Comparison of ENCODE assay signal across 16 cellular contexts in genomic region chr1:12515234-12515633, GRCh38.
A peak's percentile ranks its signal among the peaks of the same experiment; 100 is the strongest.
DNase-seq lines count a peak whose midpoint lies in the region; ATAC-seq and TF ChIP-seq lines count a peak whose summit lies in the region.
"Had no signal": no experiment of that assay in that cellular context is flagged by ENCODE, and none has a peak within 500 bp of the region (broad histone marks: within the 10 kb centered on the region; RNA-seq: fewer than 3 reads in every experiment).

No MANE protein-coding gene starts in this region.

- peaks cover 0 to 46% (median 34%) of the 10 kb centered on the region in 4 donors for H3K4me1 ChIP-seq in sigmoid colon
- H3K4me1 ChIP-seq: HAP-1 had no signal

- no peak overlapping the region for H3K4me3 Mint-ChIP-seq in activated naive CD4-positive, alpha-beta T cell treated with anti-CD3 and anti-CD28 coated beads, Interleukin-2, amount 50 U/mL, for 24 hours
- H3K4me3 Mint-ChIP-seq in WTC11, result no peak overlapping the region
- H3K4me3 Mint-ChIP-seq in activated naive CD8-positive, alpha-beta T cell treated with anti-CD3 and anti-CD28 coated beads for 36 hours, result no peak overlapping the region

- no peak for DNase-seq in activated naive CD4-positive, alpha-beta T cell treated with Interleukin-2 at 50 U/mL for 16 hours
- DNase-seq in WTC11 (ENCODE audit: low spot score) (no peak), sigmoid colon (peak; percentile 8), activated T-cell treated with anti-CD3 and anti-CD28 coated beads for 4 hours (no peak)
- no peak for DNase-seq in activated naive CD8-positive, alpha-beta T cell treated with anti-CD3 and anti-CD28 coated beads for 36 hours
- no peak for DNase-seq in activated T-cell treated with anti-CD3 and anti-CD28 coated beads, Interleukin-2, amount 50 U/mL, for 1 hour
- DNase-seq: C1 segment of cervical spinal cord; Calu3; CD4-positive, alpha-beta memory T cell; COR-L47; DMS53; DMS79 treated with DMSO at 0.1 percent for 48 hours; GF-D8; GOT3 had no signal

- CTCF ChIA-PET in WTC11 (lab: Charles Lee), result no interaction called here

- H3K27ac ChIP-seq in sigmoid colon, result no peak overlapping the region

- no peaks in the 10 kb centered on the region for H3K27me3 Mint-ChIP-seq in activated naive CD4-positive, alpha-beta T cell treated with anti-CD3 and anti-CD28 coated beads, Interleukin-2, amount 50 U/mL, for 24 hours
- H3K27me3 Mint-ChIP-seq in WTC11 (ENCODE audit: low read depth), result 0 out of 2 replicates have a peak, but pooled peaks cover 4% of the 10 kb centered on the region
- no peaks in the 10 kb centered on the region for H3K27me3 Mint-ChIP-seq in activated naive CD8-positive, alpha-beta T cell treated with anti-CD3 and anti-CD28 coated beads for 36 hours
- H3K27me3 Mint-ChIP-seq: CD4-positive, alpha-beta memory T cell had no signal

- no peak for TF ChIP-seq CTCF in WTC11 (IDR thresholded peaks at IDR 0.05)
- TF ChIP-seq CTCF in sigmoid colon (IDR thresholded peaks at IDR 0.05), result no peak

- no peaks in the 10 kb centered on the region for H3K27me3 ChIP-seq in sigmoid colon

- ATAC-seq in WTC11, result no peak

- WGBS in sigmoid colon, 2 donors, result 93 to 97% methylated on average over 5 of the region's 5 CpGs

- intact Hi-C loops in sigmoid colon (cut with DNase I), result no loop called here

- H3K36me3 Mint-ChIP-seq in activated naive CD4-positive, alpha-beta T cell treated with anti-CD3 and anti-CD28 coated beads, Interleukin-2, amount 50 U/mL, for 24 hours, result peaks cover 11% of the 10 kb centered on the region
- H3K36me3 Mint-ChIP-seq in WTC11, result no peaks in the 10 kb centered on the region
- peaks cover 58% of the 10 kb centered on the region for H3K36me3 Mint-ChIP-seq in activated naive CD8-positive, alpha-beta T cell treated with anti-CD3 and anti-CD28 coated beads for 36 hours

- no peaks in the 10 kb centered on the region for H3K36me3 ChIP-seq in sigmoid colon
- H3K36me3 ChIP-seq: HAP-1 had no signal

- TF ChIP-seq EP300 in sigmoid colon (IDR thresholded peaks at IDR 0.05), result no peak

- no peak overlapping the region for H3K4me3 ChIP-seq in sigmoid colon
- H3K4me3 ChIP-seq: HAP-1 had no signal

- H3K27ac Mint-ChIP-seq in activated naive CD4-positive, alpha-beta T cell treated with anti-CD3 and anti-CD28 coated beads, Interleukin-2, amount 50 U/mL, for 24 hours, result peak overlapping the region; percentile 46
- H3K27ac Mint-ChIP-seq in WTC11, result no peak overlapping the region
- peak overlapping the region; percentile 49 for H3K27ac Mint-ChIP-seq in activated naive CD8-positive, alpha-beta T cell treated with anti-CD3 and anti-CD28 coated beads for 36 hours

- TF ChIP-seq POLR2A in sigmoid colon (IDR thresholded peaks at IDR 0.05), result no peak

- peaks cover 74% of the 10 kb centered on the region for H3K4me1 Mint-ChIP-seq in activated naive CD4-positive, alpha-beta T cell treated with anti-CD3 and anti-CD28 coated beads, Interleukin-2, amount 50 U/mL, for 24 hours
- peaks cover 18% of the 10 kb centered on the region for H3K4me1 Mint-ChIP-seq in WTC11
- peaks cover 73% of the 10 kb centered on the region for H3K4me1 Mint-ChIP-seq in activated naive CD8-positive, alpha-beta T cell treated with anti-CD3 and anti-CD28 coated beads for 36 hours

- H3K9me3 ChIP-seq in sigmoid colon, result no peaks in the 10 kb centered on the region
- H3K9me3 ChIP-seq: HAP-1 had no signal

- peaks cover 4% of the 10 kb centered on the region for H3K9me3 Mint-ChIP-seq in activated naive CD4-positive, alpha-beta T cell treated with anti-CD3 and anti-CD28 coated beads, Interleukin-2, amount 50 U/mL, for 24 hours
- no peaks in the 10 kb centered on the region for H3K9me3 Mint-ChIP-seq in WTC11
- peaks cover 6% of the 10 kb centered on the region for H3K9me3 Mint-ChIP-seq in activated naive CD8-positive, alpha-beta T cell treated with anti-CD3 and anti-CD28 coated beads for 36 hours

- POLR2A ChIA-PET in WTC11 (lab: Charles Lee), result no interaction called here

TF ChIP-seq in WTC11, 78 proteins besides CTCF, POLR2A, EP300 and RAD21:
- TF ChIP-seq, protein P1, sequence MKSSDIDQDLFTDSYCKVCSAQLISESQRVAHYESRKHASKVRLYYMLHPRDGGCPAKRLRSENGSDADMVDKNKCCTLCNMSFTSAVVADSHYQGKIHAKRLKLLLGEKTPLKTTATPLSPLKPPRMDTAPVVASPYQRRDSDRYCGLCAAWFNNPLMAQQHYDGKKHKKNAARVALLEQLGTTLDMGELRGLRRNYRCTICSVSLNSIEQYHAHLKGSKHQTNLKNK (CRISPR knock-in tag; IDR thresholded peaks at IDR 0.05), result no peak
- TF ChIP-seq ZNF121 (CRISPR knock-in tag; IDR thresholded peaks at IDR 0.05), result peak; percentile 36; the same call in 1 of the 2 replicates
TF ChIP-seq in WTC11: peak in this region for 1.
